ENCODE assay signal across 15 cellular contexts in the genomic region with DNA sequence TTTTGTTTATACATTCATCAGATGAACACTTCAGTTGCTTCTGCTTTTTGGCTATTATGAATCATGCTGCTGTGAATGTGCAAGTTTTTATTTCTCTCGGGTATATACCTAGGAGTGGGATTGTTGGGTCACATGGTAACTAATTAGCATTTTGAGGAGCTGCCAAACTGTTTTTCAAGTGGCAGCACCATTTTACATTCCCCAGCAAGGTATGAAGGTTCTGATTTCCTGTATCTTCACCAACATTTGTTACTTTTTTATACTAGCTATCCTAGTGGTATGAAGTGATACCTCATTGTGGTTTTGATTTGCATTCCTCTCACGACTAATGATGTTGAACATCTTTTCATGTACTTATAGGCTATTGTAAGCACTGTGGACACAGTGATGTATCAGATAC. TPM values are rescaled to one million over a fixed set of nuclear protein-coding genes. Genes with fewer than 3 reads are reported as not detected.
DNase-seq lines count a peak whose midpoint lies in the region; ATAC-seq and TF ChIP-seq lines count a peak whose summit lies in the region.
"Had no signal": no experiment of that assay in that cellular context is flagged by ENCODE, and none has a peak within 500 bp of the region (broad histone marks: within the 10 kb centered on the region; RNA-seq: fewer than 3 reads in every experiment).

No MANE protein-coding gene starts in this region.

- ATAC-seq in HG02678 (IDR thresholded peaks at IDR 0.05; ENCODE audit: unreplicated experiment) (peak; percentile 65), naive B cell (ENCODE audit: low read depth in 2 of 2) (peak; percentile 87 to 92)
- ATAC-seq: Panc1 had no signal

- peaks cover 29 to 40% (median 37%) of the 10 kb centered on the region in 3 donors for H3K4me1 Mint-ChIP-seq in naive B cell

- H3K27ac ChIP-seq in left ventricle myocardium inferior (replicated peaks), result no peak overlapping the region
- H3K27ac ChIP-seq: HL-60, testis had no signal

- H3K27ac Mint-ChIP-seq in naive B cell, result no peak overlapping the region

- peaks cover 7 to 17% of the 10 kb centered on the region in 2 donors for H3K36me3 Mint-ChIP-seq in naive B cell

- H3K27me3 Mint-ChIP-seq in naive B cell, result no peaks in the 10 kb centered on the region

- H3K27me3 ChIP-seq in left ventricle myocardium inferior (ENCODE audit: low read depth), result no peaks in the 10 kb centered on the region
- H3K27me3 ChIP-seq: testis had no signal

- peak; percentile 11 for DNase-seq in NOMO-1 treated with DMSO at 0.1 percent for 48 hours (lab: John Stamatoyannopoulos, UW; ENCODE audit: unreplicated experiment)
- no peak for DNase-seq in NOMO-1 (lab: John Stamatoyannopoulos, UW; ENCODE audit: unreplicated experiment in 2 of 2)
- DNase-seq in NCI-H526 treated with DMSO at 0.1 percent for 48 hours (lab: John Stamatoyannopoulos, UW), result peak; percentile 29
- peak; percentile 31 for DNase-seq in naive B cell
- DNase-seq in activated naive CD4-positive, alpha-beta T cell (lab: John Stamatoyannopoulos, UW), result no peak
- DNase-seq in NCI-H510A (lab: John Stamatoyannopoulos, UW), result no peak
- DNase-seq in left ventricle myocardium inferior, result no peak
- DNase-seq: ACHN, anterior cingulate cortex, DMS79 treated with DMSO at 0.1 percent for 48 hours, NCI-H1105, testis had no signal

- TF ChIP-seq CTCF in left ventricle myocardium inferior (IDR thresholded peaks at IDR 0.05; ENCODE audit: borderline replicate concordance), result no peak

- peak overlapping the region in 2 of 8 donors; percentile 11 to 12 for H3K4me3 Mint-ChIP-seq in naive B cell

- peaks cover 0 to 7% (median 0%) of the 10 kb centered on the region in 7 donors for H3K9me3 Mint-ChIP-seq in naive B cell

- H3K9me3 ChIP-seq in left ventricle myocardium inferior (replicated peaks), result no peaks in the 10 kb centered on the region
- H3K9me3 ChIP-seq: testis had no signal

- intact Hi-C loops in left ventricle myocardium inferior (cut with micrococcal nuclease), result no loop called here

- H3K4me1 ChIP-seq in left ventricle myocardium inferior, result no peaks in the 10 kb centered on the region
- H3K4me1 ChIP-seq: testis had no signal

- H3K36me3 ChIP-seq in left ventricle myocardium inferior, result peaks cover 82% of the 10 kb centered on the region

- no peak overlapping the region for H3K4me3 ChIP-seq in left ventricle myocardium inferior
- H3K4me3 ChIP-seq: testis had no signal

RNA-seq across cellular contexts. Expression of gene DYNC1I2, which starts 53.9 kb away (rescaled TPM):
- polyA plus RNA-seq in naive B cell (ENCODE audit: low read depth in 6 of 6), result 10 to 100 TPM; 19.8 to 30.1 (median 23.6) TPM
- total RNA-seq in left ventricle myocardium inferior, result 66.9 TPM

Comparison
In these comparisons a context has a peak if more than half of its experiments do, and no peak if none do; other contexts are left out.
1. DNase-seq: peak in NOMO-1 treated with DMSO at 0.1 percent for 48 hours (single experiment), NCI-H526 treated with DMSO at 0.1 percent for 48 hours (single experiment) and naive B cell (single experiment); none in NOMO-1 (0 of 2), activated naive CD4-positive, alpha-beta T cell (0 of 4), NCI-H510A (single experiment) and left ventricle myocardium inferior (single experiment).